Comparison of ENCODE assay signal across 12 cellular contexts in the genomic region with DNA sequence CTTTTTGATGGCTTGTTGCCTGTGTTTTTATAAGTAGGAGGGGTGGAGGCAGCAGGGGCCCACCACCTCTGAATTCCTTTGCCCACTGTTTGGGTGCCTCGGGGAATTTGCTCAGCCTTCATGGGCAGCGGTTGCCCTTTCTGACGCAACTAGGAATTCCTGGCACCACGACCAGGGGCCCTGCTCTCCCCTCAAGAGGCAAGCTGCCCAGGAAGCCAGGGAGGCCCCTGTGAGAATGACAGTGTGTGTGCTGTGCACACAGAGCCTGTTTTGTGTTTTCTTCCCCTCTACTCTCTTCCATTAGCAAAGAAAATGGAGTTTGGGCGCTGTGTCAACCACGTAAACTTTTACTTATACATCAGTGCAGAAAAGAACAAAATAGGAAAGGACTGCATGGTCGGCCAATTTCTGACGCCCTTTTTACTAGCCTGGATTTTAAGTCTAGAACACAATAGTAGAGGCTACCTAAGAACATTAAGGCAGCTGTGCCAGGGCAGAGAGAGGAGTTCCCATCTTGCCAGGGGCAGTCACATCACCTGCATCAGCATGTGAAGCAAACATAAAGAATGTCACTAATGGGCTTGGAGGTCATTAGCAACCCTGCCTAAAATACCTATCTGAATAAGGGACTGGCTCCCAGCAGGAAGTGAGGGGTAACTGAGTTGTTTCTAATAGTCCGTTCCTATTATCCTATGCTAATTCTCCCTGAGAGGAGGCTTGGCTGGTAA. TPM values are rescaled to one million over a fixed set of nuclear protein-coding genes. Genes with fewer than 3 reads are reported as not detected.
DNase-seq lines count a peak whose midpoint lies in the region; ATAC-seq, FAIRE-seq and TF ChIP-seq lines count a peak whose summit lies in the region.
"Had no signal": no experiment of that assay in that cellular context is flagged by ENCODE, and none has a peak within 500 bp of the region (broad histone marks: within the 10 kb centered on the region; RNA-seq: fewer than 3 reads in every experiment).

No MANE protein-coding gene starts in this region.

- no peak for TF ChIP-seq RAD21 in K562 (CRISPR knock-in tag; conservative IDR thresholded peaks at IDR 0.05 in 1 of 2, IDR thresholded peaks at IDR 0.05 in 1 of 2)

- H3K4me1 ChIP-seq in HEK293 (ENCODE audit: control insufficient read depth, insufficient read depth, low read length) (peaks cover 8% of the 10 kb centered on the region), K562 (replicated peaks in 1 of 2; ENCODE audit: control insufficient read depth in 2 of 2, insufficient read depth in 2 of 2, low read length in 2 of 2) (peaks cover 0 to 6% of the 10 kb centered on the region in 2 experiments; a peak in 3 of 5 replicates), sigmoid colon (peaks cover 0 to 14% (median 12%) of the 10 kb centered on the region in 4 donors)
- H3K4me1 ChIP-seq: testis had no signal

- H2AFZ ChIP-seq in K562 (ENCODE audit: low read depth, low read length): peak overlapping the region; percentile 54; the same call in 1 of the 2 replicates

- no peak overlapping the region for H3K27ac ChIP-seq in HEK293 (ENCODE audit: extremely low read depth, low read depth, low read length)
- H3K27ac ChIP-seq in K562 (ENCODE audit: extremely low read depth, low read depth, low read length): no peak overlapping the region
- peak overlapping the region in 3 of 4 donors; percentile 20 to 56 (median 45) for H3K27ac ChIP-seq in sigmoid colon
- H3K27ac ChIP-seq: testis had no signal

- POLR2A ChIA-PET in HEK293 (lab: Yijun Ruan, JAX) (no interaction called here), K562 (lab: Yijun Ruan, JAX) (interaction anchor here (0.5 kb wide), 1 partner anchor 52 kb away, joined by 3 read pairs; no protein-coding TSS in a partner anchor)

- ATAC-seq in K562: no peak
- ATAC-seq in HG03039 (IDR thresholded peaks at IDR 0.05; ENCODE audit: unreplicated experiment): no peak
- no peak for ATAC-seq in GM18502 (IDR thresholded peaks at IDR 0.05; ENCODE audit: poor library complexity, unreplicated experiment)

- TF ChIP-seq EP300 in K562 (IDR thresholded peaks at IDR 0.05; ENCODE audit: low read length) (no peak), sigmoid colon (IDR thresholded peaks at IDR 0.05) (no peak)

- H3K9ac ChIP-seq in K562 (ENCODE audit: insufficient read depth in 1 of 2, low read depth in 2 of 2, low read length in 2 of 2): no peak overlapping the region

- no peak for FAIRE-seq in K562 (lab: Jason Lieb, UNC)

- TF ChIP-seq POLR2A in K562 (conservative IDR thresholded peaks at IDR 0.05) (no peak), sigmoid colon (IDR thresholded peaks at IDR 0.05) (no peak)

- in situ Hi-C loops in K562 (cut with MboI): no loop called here

- no peak overlapping the region for H3K4me2 ChIP-seq in K562 (ENCODE audit: insufficient read depth, low read length)

- DNase-seq in K562 (ENCODE audit: extremely low read depth in 1 of 4, low spot score in 3 of 4) (no peak), iPS-NIHi7 (ENCODE audit: extremely low spot score) (peak; percentile 45), sigmoid colon (no peak), D341Med (ENCODE audit: low spot score) (no peak), NCI-H2107 treated with DMSO at 0.1 percent for 48 hours (lab: John Stamatoyannopoulos, UW; ENCODE audit: unreplicated experiment) (no peak)
- DNase-seq: activated naive CD4-positive, alpha-beta T cell treated with Interleukin-2 at 50 U/mL for 16 hours; NCI-H2171 treated with DMSO at 0.1 percent for 48 hours; stimulated activated CD4-positive, alpha-beta T cell treated with anti-CD3 and anti-CD28 coated beads, Interleukin-12 subunit alpha, Interleukin-12 subunit beta, amount 100 ng/mL, for 4 hours; testis had no signal

- no peaks in the 10 kb centered on the region for H3K36me3 ChIP-seq in HEK293 (ENCODE audit: control insufficient read depth in 2 of 2, insufficient read depth in 1 of 2, low read length in 2 of 2)
- no peaks in the 10 kb centered on the region for H3K36me3 ChIP-seq in K562 (ENCODE audit: control insufficient read depth, insufficient read depth, low read length)
- no peaks in the 10 kb centered on the region for H3K36me3 ChIP-seq in sigmoid colon

- H3K27me3 ChIP-seq in K562 (ENCODE audit: control insufficient read depth in 2 of 2, insufficient read depth in 2 of 2, low read length in 2 of 2) (no peaks in the 10 kb centered on the region), sigmoid colon (no peaks in the 10 kb centered on the region)
- H3K27me3 ChIP-seq: testis had no signal

- H3K4me3 ChIP-seq in HEK293 (ENCODE audit: low read depth, low read length) (no peak overlapping the region), K562 (no peak overlapping the region), sigmoid colon (no peak overlapping the region)
- H3K4me3 ChIP-seq: testis had no signal

- H3K79me2 ChIP-seq in K562 (ENCODE audit: control insufficient read depth, insufficient read depth, low read length): no peaks in the 10 kb centered on the region

- H4K20me1 ChIP-seq in K562 (replicated peaks; ENCODE audit: control insufficient read depth, insufficient read depth, low read length): no peaks in the 10 kb centered on the region

- WGBS in K562 (ENCODE audit: insufficient coverage, low coverage, missing lambda C conversion rate): 57% methylated on average over 9 of the region's 9 CpGs
- 71 to 81% methylated on average over 9 of the region's 9 CpGs for WGBS in sigmoid colon, 2 donors

- H3K9me3 ChIP-seq in HEK293 (ENCODE audit: control insufficient read depth, insufficient read depth, low read depth, low read length): no peaks in the 10 kb centered on the region
- H3K9me3 ChIP-seq in K562 (replicated peaks; ENCODE audit: control insufficient read depth, insufficient read depth, low read depth, low read length): no peaks in the 10 kb centered on the region
- no peaks in the 10 kb centered on the region for H3K9me3 ChIP-seq in sigmoid colon
- H3K9me3 ChIP-seq: testis had no signal

- CTCF ChIA-PET in HEK293 (lab: Yijun Ruan, JAX): interaction anchor here (0.5 to 1.2 kb wide), 4 partner anchors 8 to 106 kb away, joined by 3 to 6 read pairs (median 4); no protein-coding TSS in a partner anchor
- CTCF ChIA-PET in K562 (lab: Yijun Ruan, JAX; ENCODE audit: low intra/inter-chr PET ratio): no interaction called here

- no peaks in the 10 kb centered on the region for H3K9me1 ChIP-seq in K562 (ENCODE audit: control insufficient read depth, insufficient read depth, low read length)

- no TSS peak for BruUV-seq in K562 (replicated peaks; lab: Mats Ljungman, UMichigan)

- intact Hi-C loops in K562 (cut with micrococcal nuclease) (loop anchor here (2.0 to 10.0 kb wide), 2 partner anchors 63 to 111 kb away; no protein-coding TSS in a partner anchor), sigmoid colon (cut with DNase I) (no loop called here)

- no peak for TF ChIP-seq CTCF in HEK293 (tag by site-specific recombination; IDR thresholded peaks at IDR 0.05)
- TF ChIP-seq CTCF in K562 (IDR thresholded peaks at IDR 0.05 in 2 of 3, conservative IDR thresholded peaks at IDR 0.05 in 1 of 3; ENCODE audit: insufficient read depth in 2 of 3, low read depth in 1 of 3, low read length in 3 of 3): no peak
- no peak for TF ChIP-seq CTCF in sigmoid colon (IDR thresholded peaks at IDR 0.05)

TF ChIP-seq in K562, 482 proteins besides CTCF, POLR2A, EP300 and RAD21 (continues in another document):
- TF ChIP-seq ZBED1 (IDR thresholded peaks at IDR 0.05) (no peak), EWSR1 (IDR thresholded peaks at IDR 0.05; ENCODE audit: borderline replicate concordance, low read depth, partially characterized antibody) (no peak), ZNF263 (CRISPR knock-in tag; IDR thresholded peaks at IDR 0.05; ENCODE audit: borderline replicate concordance) (no peak)

RNA-seq across cellular contexts. Expression of gene PTGR2, which starts 17.9 kb away (rescaled TPM):
- 17.5 and 53.7 TPM in 2 replicates for total RNA-seq in K562 (2011; cell fraction: chromatin; rRNA removed; ENCODE audit: low replicate concordance)
- 9.3 and 11.4 TPM in 2 replicates for total RNA-seq in K562 (2011; cell fraction: nucleolus; rRNA removed)
- 25.7 and 35.0 TPM in 2 replicates for total RNA-seq in K562 (2011; cell fraction: nucleoplasm; rRNA removed)
- total RNA-seq in K562 (2014; rRNA removed) (5.2 and 7.4 TPM in 2 replicates), K562 (2014; rRNA removed; fragmentation: Illumina TruSeq; extraction: Trizol) (11.0 and 11.1 TPM in 2 replicates), K562 (2015; rRNA removed; fragmentation: Illumina TruSeq; extraction: Trizol) (8.6 and 9.6 TPM in 2 replicates), K562 (2021) (8.8 and 9.4 TPM in 2 replicates), sigmoid colon (10 to 100 TPM in 1 of 4 donors, 1 to 10 TPM in 3; 5.0 to 11.4 (median 6.3) TPM)
- polyA plus RNA-seq in K562 (2011; rRNA removed) (15.9 and 23.0 TPM in 2 replicates), K562 (2014; fragmentation: Illumina TruSeq; extraction: Trizol) (16.8 and 17.5 TPM in 2 replicates), K562 (2014; fragmentation: Nextera tagmentation; extraction: Ambion mirVana) (10 to 100 TPM; 13.0 to 20.1 TPM), K562 (2014; rRNA removed) (12.2 and 13.0 TPM in 2 replicates), sigmoid colon (1 to 10 TPM; 6.4 to 9.0 (median 6.6) TPM)
- 2.3 and 4.8 TPM in 2 replicates for polyA plus RNA-seq in K562 (2011; cell fraction: cytosol; rRNA removed)
- polyA plus RNA-seq in K562 (2011; cell fraction: nucleus; rRNA removed): 8.3 and 14.0 TPM in 2 replicates
- 7.3 and 8.6 TPM in 2 replicates for polyA plus RNA-seq in K562 (2012)
- 14.2 and 15.6 TPM in 2 replicates for polyA minus RNA-seq in K562 (2011; rRNA and poly(A)+ RNA removed)
- polyA minus RNA-seq in K562 (2011; cell fraction: cytosol; rRNA and poly(A)+ RNA removed): 3.5 and 3.9 TPM in 2 replicates
- polyA minus RNA-seq in K562 (2011; cell fraction: nucleus; rRNA and poly(A)+ RNA removed): 6.3 and 10.4 TPM in 2 replicates

RNA-seq across cellular contexts. Expression of gene ZNF410, which starts 53.0 kb away (rescaled TPM):
- 82.2 and 124 TPM in 2 replicates for total RNA-seq in K562 (2011; cell fraction: chromatin; rRNA removed; ENCODE audit: low replicate concordance)
- 42.0 and 47.6 TPM in 2 replicates for total RNA-seq in K562 (2011; cell fraction: nucleolus; rRNA removed)
- total RNA-seq in K562 (2011; cell fraction: nucleoplasm; rRNA removed): 76.8 and 107 TPM in 2 replicates
- total RNA-seq in K562 (2014; rRNA removed): 25.9 and 26.2 TPM in 2 replicates
- 42.0 and 46.1 TPM in 2 replicates for total RNA-seq in K562 (2014; rRNA removed; fragmentation: Illumina TruSeq; extraction: Trizol)
- 35.9 and 38.7 TPM in 2 replicates for total RNA-seq in K562 (2015; rRNA removed; fragmentation: Illumina TruSeq; extraction: Trizol)
- total RNA-seq in K562 (2021): 28.2 and 30.0 TPM in 2 replicates
- polyA plus RNA-seq in K562 (2011; rRNA removed): 30.1 and 44.4 TPM in 2 replicates
- polyA plus RNA-seq in K562 (2011; cell fraction: cytosol; rRNA removed): 13.9 and 19.9 TPM in 2 replicates
- polyA plus RNA-seq in K562 (2011; cell fraction: nucleus; rRNA removed): 39.9 and 40.8 TPM in 2 replicates
- 23.1 and 27.2 TPM in 2 replicates for polyA plus RNA-seq in K562 (2012)
- 35.3 and 36.9 TPM in 2 replicates for polyA plus RNA-seq in K562 (2014; fragmentation: Illumina TruSeq; extraction: Trizol)
- 10 to 100 TPM; 48.6 to 64.8 TPM for polyA plus RNA-seq in K562 (2014; fragmentation: Nextera tagmentation; extraction: Ambion mirVana)
- polyA plus RNA-seq in K562 (2014; rRNA removed): 20.5 and 29.1 TPM in 2 replicates
- 54.5 and 55.0 TPM in 2 replicates for polyA minus RNA-seq in K562 (2011; rRNA and poly(A)+ RNA removed)
- polyA minus RNA-seq in K562 (2011; cell fraction: cytosol; rRNA and poly(A)+ RNA removed): 14.1 and 20.9 TPM in 2 replicates
- polyA minus RNA-seq in K562 (2011; cell fraction: nucleus; rRNA and poly(A)+ RNA removed): 26.0 and 43.7 TPM in 2 replicates
- total RNA-seq in sigmoid colon: 10 to 100 TPM; 45.1 to 67.8 (median 53.8) TPM
- polyA plus RNA-seq in sigmoid colon: 10 to 100 TPM; 33.3 to 37.8 (median 35.4) TPM

Comparison
In these comparisons a context has a peak if more than half of its experiments do, and no peak if none do; other contexts are left out.
1. H3K27ac ChIP-seq: peak in sigmoid colon (3 of 4); none in HEK293 (single experiment) and K562 (single experiment).
2. Of the 44 proteins assayed by ChIP-seq in both K562 and HEK293: peak only in K562: none; only in HEK293: PRDM10 and ZBTB17; in both: none; in neither: 42.